9 cellular contexts compared by ENCODE assay signal in the genomic region with DNA sequence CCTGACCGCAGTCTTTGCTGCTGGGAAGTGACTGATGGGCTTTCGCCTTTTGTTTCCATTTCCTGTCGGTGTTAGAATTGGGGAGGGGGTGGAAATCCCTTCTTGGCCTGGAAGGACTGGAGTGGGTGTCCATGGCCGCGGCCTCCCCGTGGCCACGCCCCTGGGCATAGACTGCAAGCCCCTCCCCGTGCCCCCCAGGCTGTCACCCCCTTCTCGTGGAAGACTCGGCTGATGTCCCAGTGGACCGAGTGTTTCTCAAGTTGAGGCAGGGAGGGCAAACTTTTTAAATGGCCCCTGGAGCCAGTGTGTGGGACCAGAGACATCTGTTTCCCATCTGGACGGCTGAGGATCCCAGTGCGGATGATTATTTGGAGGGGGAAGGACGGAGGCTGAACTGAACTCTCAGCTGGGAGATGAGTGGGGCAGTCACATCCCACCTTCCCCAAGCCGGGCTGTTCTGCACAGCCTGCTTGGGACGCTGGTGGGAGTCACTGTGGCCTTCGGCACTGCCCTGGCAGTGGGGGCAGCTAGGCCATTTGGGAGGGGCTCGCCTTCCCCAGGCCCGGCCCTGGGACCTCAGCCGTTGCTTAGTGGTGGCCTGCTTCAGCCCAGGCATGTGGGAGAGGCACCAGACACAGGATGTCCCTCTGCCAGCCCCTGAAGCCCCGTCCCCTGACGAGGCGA. TPM values are rescaled to one million over a fixed set of nuclear protein-coding genes. Genes with fewer than 3 reads are reported as not detected.
A peak's percentile ranks its signal among the peaks of the same experiment; 100 is the strongest.
DNase-seq lines count a peak whose midpoint lies in the region; ATAC-seq and TF ChIP-seq lines count a peak whose summit lies in the region.
"Had no signal": no experiment of that assay in that cellular context is flagged by ENCODE, and none has a peak within 500 bp of the region (broad histone marks: within the 10 kb centered on the region; RNA-seq: fewer than 3 reads in every experiment).

No MANE protein-coding gene starts in this region.

- H3K36me3 ChIP-seq in CD8-positive, alpha-beta memory T cell (ENCODE audit: insufficient read depth, low read length): no peaks in the 10 kb centered on the region
- H3K36me3 ChIP-seq in Peyer's patch (no peaks in the 10 kb centered on the region), neural cell (ENCODE audit: insufficient read depth, low read length) (no peaks in the 10 kb centered on the region)

- no peak for ATAC-seq in HG03175 (IDR thresholded peaks at IDR 0.05; ENCODE audit: unreplicated experiment)
- ATAC-seq in HG02798 (IDR thresholded peaks at IDR 0.05; ENCODE audit: poor library complexity, unreplicated experiment): no peak

- peaks cover 33% of the 10 kb centered on the region for H3K79me2 ChIP-seq in neural cell (replicated peaks; ENCODE audit: insufficient read depth, low read length)

- peak overlapping the region; percentile 77 for H3K9ac ChIP-seq in neural cell (ENCODE audit: low read length)
- H3K9ac ChIP-seq: KMS-11 had no signal

- TF ChIP-seq RAD21 in neural cell (conservative IDR thresholded peaks at IDR 0.05): no peak

- POLR2A ChIA-PET in CD8-positive, alpha-beta memory T cell (lab: Charles Lee): interaction anchor here (0.6 to 2.4 kb wide), 7 partner anchors 8 to 77 kb away, joined by 3 to 26 read pairs (median 5); partner anchors contain the start of genes C11orf21, TSPAN32 and TSSC4

- H3K9me3 ChIP-seq in CD8-positive, alpha-beta memory T cell (ENCODE audit: low read length): no peaks in the 10 kb centered on the region
- no peaks in the 10 kb centered on the region for H3K9me3 ChIP-seq in Peyer's patch
- H3K9me3 ChIP-seq in neural cell (ENCODE audit: low read length): peaks cover 2% of the 10 kb centered on the region

- H3K4me3 ChIP-seq in CD8-positive, alpha-beta memory T cell (ENCODE audit: low read length): peak overlapping the region; percentile 74
- H3K4me3 ChIP-seq in Peyer's patch (peak overlapping the region; percentile 92 to 100 (median 96)), neural cell (ENCODE audit: low read length) (peak overlapping the region; percentile 84)

- peaks cover 36% of the 10 kb centered on the region for H3K4me1 ChIP-seq in CD8-positive, alpha-beta memory T cell (ENCODE audit: insufficient read depth, low read length)
- peaks cover 0 to 58% (median 51%) of the 10 kb centered on the region in 4 donors for H3K4me1 ChIP-seq in Peyer's patch

- H3K9me3 Mint-ChIP-seq in CD8-positive, alpha-beta memory T cell: no peaks in the 10 kb centered on the region

- peak overlapping the region; percentile 94 for H3K4me2 ChIP-seq in neural cell (ENCODE audit: low read length)
- H3K4me2 ChIP-seq: KMS-11 had no signal

- H3K27ac Mint-ChIP-seq in CD8-positive, alpha-beta memory T cell: peak overlapping the region; percentile 78 to 92 (median 85)

- no peak for TF ChIP-seq EP300 in neural cell (conservative IDR thresholded peaks at IDR 0.05; ENCODE audit: poor library complexity, severe bottlenecking)

- peak overlapping the region; percentile 80 to 93 (median 87) for H3K4me3 Mint-ChIP-seq in CD8-positive, alpha-beta memory T cell

- H3K27ac ChIP-seq in CD8-positive, alpha-beta memory T cell (ENCODE audit: low read depth, low read length): peak overlapping the region; percentile 79
- H3K27ac ChIP-seq in Peyer's patch (peak overlapping the region; percentile 87 to 97 (median 94)), epithelial cell of prostate (peak overlapping the region; percentile 57), neural cell (ENCODE audit: low read length) (peak overlapping the region; percentile 33)
- H3K27ac ChIP-seq: KMS-11 had no signal

- H2AFZ ChIP-seq in neural cell (ENCODE audit: low read depth, low read length): no peak overlapping the region

- CTCF ChIA-PET in CD8-positive, alpha-beta memory T cell (lab: Charles Lee): interaction anchor here (0.7 to 3.6 kb wide), 4 partner anchors 9 to 73 kb away, joined by 4 to 22 read pairs (median 9); partner anchors contain the start of gene TSSC4

- H3K4me1 Mint-ChIP-seq in CD8-positive, alpha-beta memory T cell: peaks cover 27 to 60% (median 41%) of the 10 kb centered on the region in 3 donors

- peaks cover 0 to 3% of the 10 kb centered on the region in 2 donors for H3K27me3 Mint-ChIP-seq in CD8-positive, alpha-beta memory T cell

- no peaks in the 10 kb centered on the region for H3K9me2 ChIP-seq in neural cell (ENCODE audit: insufficient read depth, low read length)

- DNase-seq in CD8-positive, alpha-beta memory T cell: peak in 1 of 5 donors; percentile 47
- peak in 2 of 3 donors; percentile 27 to 53 for DNase-seq in Peyer's patch
- no peak for DNase-seq in epithelial cell of prostate (ENCODE audit: low read depth, low spot score)
- no peak for DNase-seq in hippocampal formation (lab: John Stamatoyannopoulos, UW)
- DNase-seq in GM19238 (ENCODE audit: insufficient read length, low spot score): no peak

- no peaks in the 10 kb centered on the region for H3K27me3 ChIP-seq in CD8-positive, alpha-beta memory T cell (ENCODE audit: insufficient read depth, low read length, poor library complexity, severe bottlenecking)
- H3K27me3 ChIP-seq in Peyer's patch (no peaks in the 10 kb centered on the region), neural cell (ENCODE audit: insufficient read depth, low read depth, low read length) (no peaks in the 10 kb centered on the region)

- H4K20me1 ChIP-seq in neural cell (ENCODE audit: insufficient read depth): peaks cover 8% of the 10 kb centered on the region

- TF ChIP-seq POLR2A in Peyer's patch (IDR thresholded peaks at IDR 0.05): no peak

- no peak for TF ChIP-seq CTCF in Peyer's patch (IDR thresholded peaks at IDR 0.05)
- TF ChIP-seq CTCF in neural cell (IDR thresholded peaks at IDR 0.05; ENCODE audit: poor library complexity, severe bottlenecking): no peak

- no peaks in the 10 kb centered on the region for H3F3A ChIP-seq in neural cell (ENCODE audit: insufficient read depth, low read length, poor library complexity, severe bottlenecking)

- peaks cover 0 to 17% (median 0%) of the 10 kb centered on the region in 3 donors for H3K36me3 Mint-ChIP-seq in CD8-positive, alpha-beta memory T cell

TF ChIP-seq in neural cell, 6 proteins besides CTCF, POLR2A, EP300 and RAD21:
- TF ChIP-seq MXI1 (conservative IDR thresholded peaks at IDR 0.05; ENCODE audit: poor library complexity, severe bottlenecking) (no peak), POLR2AphosphoS5 (IDR thresholded peaks at IDR 0.05) (no peak), TAF1 (IDR thresholded peaks at IDR 0.05; ENCODE audit: low read depth) (no peak), SMC3 (conservative IDR thresholded peaks at IDR 0.05; ENCODE audit: poor library complexity) (no peak), EZH2 (IDR thresholded peaks at IDR 0.05; ENCODE audit: borderline replicate concordance, insufficient read depth, low read length, poor library complexity, severe bottlenecking) (no peak)
- TF ChIP-seq, protein P1, sequence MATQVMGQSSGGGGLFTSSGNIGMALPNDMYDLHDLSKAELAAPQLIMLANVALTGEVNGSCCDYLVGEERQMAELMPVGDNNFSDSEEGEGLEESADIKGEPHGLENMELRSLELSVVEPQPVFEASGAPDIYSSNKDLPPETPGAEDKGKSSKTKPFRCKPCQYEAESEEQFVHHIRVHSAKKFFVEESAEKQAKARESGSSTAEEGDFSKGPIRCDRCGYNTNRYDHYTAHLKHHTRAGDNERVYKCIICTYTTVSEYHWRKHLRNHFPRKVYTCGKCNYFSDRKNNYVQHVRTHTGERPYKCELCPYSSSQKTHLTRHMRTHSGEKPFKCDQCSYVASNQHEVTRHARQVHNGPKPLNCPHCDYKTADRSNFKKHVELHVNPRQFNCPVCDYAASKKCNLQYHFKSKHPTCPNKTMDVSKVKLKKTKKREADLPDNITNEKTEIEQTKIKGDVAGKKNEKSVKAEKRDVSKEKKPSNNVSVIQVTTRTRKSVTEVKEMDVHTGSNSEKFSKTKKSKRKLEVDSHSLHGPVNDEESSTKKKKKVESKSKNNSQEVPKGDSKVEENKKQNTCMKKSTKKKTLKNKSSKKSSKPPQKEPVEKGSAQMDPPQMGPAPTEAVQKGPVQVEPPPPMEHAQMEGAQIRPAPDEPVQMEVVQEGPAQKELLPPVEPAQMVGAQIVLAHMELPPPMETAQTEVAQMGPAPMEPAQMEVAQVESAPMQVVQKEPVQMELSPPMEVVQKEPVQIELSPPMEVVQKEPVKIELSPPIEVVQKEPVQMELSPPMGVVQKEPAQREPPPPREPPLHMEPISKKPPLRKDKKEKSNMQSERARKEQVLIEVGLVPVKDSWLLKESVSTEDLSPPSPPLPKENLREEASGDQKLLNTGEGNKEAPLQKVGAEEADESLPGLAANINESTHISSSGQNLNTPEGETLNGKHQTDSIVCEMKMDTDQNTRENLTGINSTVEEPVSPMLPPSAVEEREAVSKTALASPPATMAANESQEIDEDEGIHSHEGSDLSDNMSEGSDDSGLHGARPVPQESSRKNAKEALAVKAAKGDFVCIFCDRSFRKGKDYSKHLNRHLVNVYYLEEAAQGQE (IDR thresholded peaks at IDR 0.05; ENCODE audit: borderline replicate concordance): no peak
TF ChIP-seq in neural cell: peak in this region for 0.

RNA-seq across cellular contexts. Expression of gene CD81, which starts 1.6 kb away (rescaled TPM):
- total RNA-seq in CD8-positive, alpha-beta memory T cell: 100 to 1,000 TPM; 176 to 189 TPM
- polyA plus RNA-seq in CD8-positive, alpha-beta memory T cell: 107 TPM
- total RNA-seq in Peyer's patch: 100 to 1,000 TPM in 2 of 4 donors, 10 to 100 TPM in 2; 49.2 to 124 (median 100) TPM
- 96.2 and 97.8 TPM in 2 replicates for polyA plus RNA-seq in neural cell
- polyA minus RNA-seq in neural cell: 67.9 and 69.3 TPM in 2 replicates

RNA-seq across cellular contexts. Expression of gene TSSC4, which starts 21.9 kb away (rescaled TPM):
- 10 to 100 TPM; 79.6 to 84.1 TPM for total RNA-seq in CD8-positive, alpha-beta memory T cell
- 85.6 TPM for polyA plus RNA-seq in CD8-positive, alpha-beta memory T cell
- total RNA-seq in Peyer's patch: 10 to 100 TPM; 16.5 to 40.2 (median 34.1) TPM
- 54.3 and 62.2 TPM in 2 replicates for polyA plus RNA-seq in neural cell
- 46.3 and 60.9 TPM in 2 replicates for polyA minus RNA-seq in neural cell

Comparison
In these comparisons a context has a peak if more than half of its experiments do, and no peak if none do; other contexts are left out.
1. DNase-seq: peak in Peyer's patch (2 of 3); none in epithelial cell of prostate (single experiment), hippocampal formation (0 of 2) and GM19238 (single experiment).
2. H3K27ac ChIP-seq: peak in every context shown above with its lines; median percentile 94 in Peyer's patch; 79 in CD8-positive, alpha-beta memory T cell; 57 in epithelial cell of prostate; 33 in neural cell.
3. Peak in every context shown above with its lines, with median percentiles within 50 percentile points of each other: H3K4me3 ChIP-seq.